ENCODE assay signal across 7 cellular contexts in genomic region chr20:17568972-17569471, GRCh38. TPM values are rescaled to one million over a fixed set of nuclear protein-coding genes. Genes with fewer than 3 reads are reported as not detected.
DNase-seq lines count a peak whose midpoint lies in the region; ATAC-seq lines count a peak whose summit lies in the region.

No MANE protein-coding gene starts in this region.

- CTCF ChIA-PET in activated CD4-positive, alpha-beta memory T cell treated with anti-CD3 and anti-CD28 coated beads, Interleukin-2, amount 10 ng/mL, durations not matched to agents 7 days and 5 days (lab: Charles Lee), result interaction anchor here (0.7 to 3.5 kb wide), 4 partner anchors 38 to 65 kb away, joined by 3 to 24 read pairs (median 10); partner anchors contain the start of gene BFSP1

- H3K36me3 Mint-ChIP-seq in activated CD4-positive, alpha-beta memory T cell treated with anti-CD3 and anti-CD28 coated beads, Interleukin-2, amount 10 ng/mL, durations not matched to agents 7 days and 5 days (ENCODE audit: low read depth), result peaks cover under 1% of the 10 kb centered on the region

- H3K27me3 Mint-ChIP-seq in activated CD4-positive, alpha-beta memory T cell treated with anti-CD3 and anti-CD28 coated beads, Interleukin-2, amount 10 ng/mL, durations not matched to agents 7 days and 5 days, result peaks cover 16% of the 10 kb centered on the region

- peak overlapping the region; percentile 100 for H3K27ac ChIP-seq in mesodermal cell (ENCODE audit: low read depth, low read length, severe bottlenecking)

- peaks cover 22% of the 10 kb centered on the region for H3K36me3 ChIP-seq in mesodermal cell (ENCODE audit: control insufficient read depth, insufficient read depth, low read length)

- H3K4me1 Mint-ChIP-seq in activated CD4-positive, alpha-beta memory T cell treated with anti-CD3 and anti-CD28 coated beads, Interleukin-2, amount 10 ng/mL, durations not matched to agents 7 days and 5 days, result peaks cover 30% of the 10 kb centered on the region

- H3K9me3 Mint-ChIP-seq in activated CD4-positive, alpha-beta memory T cell treated with anti-CD3 and anti-CD28 coated beads, Interleukin-2, amount 10 ng/mL, durations not matched to agents 7 days and 5 days, result no peaks in the 10 kb centered on the region

- H3K4me3 Mint-ChIP-seq in activated CD4-positive, alpha-beta memory T cell treated with anti-CD3 and anti-CD28 coated beads, Interleukin-2, amount 10 ng/mL, durations not matched to agents 7 days and 5 days, result peak overlapping the region; percentile 43

- peaks cover 21% of the 10 kb centered on the region for H3K4me1 ChIP-seq in mesodermal cell (ENCODE audit: control insufficient read depth, insufficient read depth, low read length, poor library complexity, severe bottlenecking)

- 0% methylated on average over 13 to 28 of the region's 37 CpGs for WGBS in mesodermal cell (ENCODE audit: insufficient coverage in 2 of 2), 2 experiments

- POLR2A ChIA-PET in activated CD4-positive, alpha-beta memory T cell treated with anti-CD3 and anti-CD28 coated beads, Interleukin-2, amount 10 ng/mL, durations not matched to agents 7 days and 5 days (lab: Charles Lee), result interaction anchor here (1.0 to 3.5 kb wide), 8 partner anchors 15 to 400 kb away, joined by 3 to 47 read pairs (median 8); partner anchors contain the start of genes BFSP1, MGME1, RRBP1 and SNX5

- no peak overlapping the region for H3K27ac Mint-ChIP-seq in activated CD4-positive, alpha-beta memory T cell treated with anti-CD3 and anti-CD28 coated beads, Interleukin-2, amount 10 ng/mL, durations not matched to agents 7 days and 5 days

- DNase-seq in G401 (ENCODE audit: low spot score), result peak; percentile 69
- peak; percentile 26 for DNase-seq in NCI-H2029 treated with DMSO at 0.1 percent for 48 hours (lab: John Stamatoyannopoulos, UW)
- DNase-seq in activated CD4-positive, alpha-beta memory T cell treated with anti-CD3 and anti-CD28 coated beads, Interleukin-2, amount 10 ng/mL, durations not matched to agents 7 days and 5 days, result no peak
- DNase-seq in superior temporal gyrus (ENCODE audit: extremely low spot score), result peak; percentile 28

- ATAC-seq in esophagus mucosa (peak; percentile 76), GM19324 (IDR thresholded peaks at IDR 0.05; ENCODE audit: low FRiP score, unreplicated experiment) (no peak)

- H3K9me3 ChIP-seq in mesodermal cell (ENCODE audit: control insufficient read depth, low read length), result peaks cover 6% of the 10 kb centered on the region

- in situ Hi-C loops in G401 (cut with HindIII; ENCODE audit: low sequenced_read_pairs), result no loop called here

- H3K4me3 ChIP-seq in mesodermal cell (ENCODE audit: extremely low read depth, insufficient read depth, low read length, poor library complexity, severe bottlenecking), result peak overlapping the region; percentile 97

RNA-seq across cellular contexts. Expression of gene DSTN, which starts 0.9 kb away (rescaled TPM):
- total RNA-seq in G401 (2014; rRNA removed; shearing (Covaris generic)), result 305 and 378 TPM in 2 replicates
- 100 to 1,000 TPM; 104 to 109 TPM for total RNA-seq in activated CD4-positive, alpha-beta memory T cell treated with anti-CD3 and anti-CD28 coated beads, Interleukin-2, amount 10 ng/mL, durations not matched to agents 7 days and 5 days
- 222 TPM for total RNA-seq in esophagus mucosa
- 506 TPM for polyA plus RNA-seq in mesodermal cell (2013, experiment 1 of 2)
- polyA plus RNA-seq in mesodermal cell (2013, experiment 2 of 2), result 508 TPM

RNA-seq across cellular contexts. Expression of gene BFSP1, which starts 37.8 kb away (rescaled TPM):
- 0.98 and 2.3 TPM in 2 replicates for total RNA-seq in G401 (2014; rRNA removed; shearing (Covaris generic))
- total RNA-seq in activated CD4-positive, alpha-beta memory T cell treated with anti-CD3 and anti-CD28 coated beads, Interleukin-2, amount 10 ng/mL, durations not matched to agents 7 days and 5 days, result 1 to 10 TPM; 2.7 to 3.2 TPM
- total RNA-seq in esophagus mucosa, result 1.3 TPM
- polyA plus RNA-seq in mesodermal cell (2013, experiment 1 of 2), result 5.2 TPM
- 5.0 TPM for polyA plus RNA-seq in mesodermal cell (2013, experiment 2 of 2)
